In genomic region chr1:206455320-206455680, GRCh38 we compare ENCODE assay signal across 17 cellular contexts.
"Had no signal": no experiment of that assay in that cellular context is flagged by ENCODE, and none has a peak within 500 bp of the region (broad histone marks: within the 10 kb centered on the region; RNA-seq: fewer than 3 reads in every experiment).

No MANE protein-coding gene starts in this region.

- H3K4me3 ChIP-seq: gastroesophageal sphincter, lung, transverse colon had no signal

- FAIRE-seq: islet of Langerhans had no signal

- DNase-seq: activated CD4-positive, alpha-beta memory T cell treated with anti-CD3 and anti-CD28 coated beads, Interleukin-2, amount 10 ng/mL, durations not matched to agents 7 days and 5 days; activated CD4-positive, alpha-beta T cell treated with anti-CD3 and anti-CD28 coated beads for 4 hours; activated gamma-delta T cell; activated naive CD8-positive, alpha-beta T cell treated with anti-CD3 and anti-CD28 coated beads for 36 hours; activated T-cell treated with anti-CD3 and anti-CD28 coated beads, Interleukin-2, amount 50 U/mL, for 48 hours; brain microvascular endothelial cell; cerebellar nuclear complex; left colon; posterior cingulate gyrus; stimulated activated CD4-positive, alpha-beta T cell treated with anti-CD3 and anti-CD28 coated beads, Interleukin-2, amount 100 ng/mL, for 48 hours; T1000; transverse colon had no signal

- H3K27ac ChIP-seq: brain microvascular endothelial cell, gastroesophageal sphincter, neutrophil, transverse colon had no signal

- H3K9me3 ChIP-seq: gastroesophageal sphincter, neutrophil, transverse colon had no signal

- H3K27me3 Mint-ChIP-seq: activated CD4-positive, alpha-beta memory T cell treated with anti-CD3 and anti-CD28 coated beads, Interleukin-2, amount 10 ng/mL, durations not matched to agents 7 days and 5 days; activated naive CD8-positive, alpha-beta T cell treated with anti-CD3 and anti-CD28 coated beads for 36 hours; stimulated activated memory B cell treated with anti-CD40 and anti-IgM and Interleukin-4, amounts not matched to agents 10 μg/mL and 1 μg/mL and 100 μg/mL, for 72 hours had no signal

- H3K27ac Mint-ChIP-seq: activated CD4-positive, alpha-beta memory T cell treated with anti-CD3 and anti-CD28 coated beads, Interleukin-2, amount 10 ng/mL, durations not matched to agents 7 days and 5 days; activated naive CD8-positive, alpha-beta T cell treated with anti-CD3 and anti-CD28 coated beads for 36 hours; stimulated activated memory B cell treated with anti-CD40 and anti-IgM and Interleukin-4, amounts not matched to agents 10 μg/mL and 1 μg/mL and 100 μg/mL, for 72 hours had no signal

- H3K4me1 Mint-ChIP-seq: activated naive CD8-positive, alpha-beta T cell treated with anti-CD3 and anti-CD28 coated beads for 36 hours had no signal

- H3K4me3 Mint-ChIP-seq: activated CD4-positive, alpha-beta memory T cell treated with anti-CD3 and anti-CD28 coated beads, Interleukin-2, amount 10 ng/mL, durations not matched to agents 7 days and 5 days; activated naive CD8-positive, alpha-beta T cell treated with anti-CD3 and anti-CD28 coated beads for 36 hours; stimulated activated memory B cell treated with anti-CD40 and anti-IgM and Interleukin-4, amounts not matched to agents 10 μg/mL and 1 μg/mL and 100 μg/mL, for 72 hours had no signal

- ATAC-seq: gastroesophageal sphincter; stimulated activated memory B cell treated with anti-CD40 and anti-IgM and Interleukin-4, amounts not matched to agents 10 μg/mL and 1 μg/mL and 100 μg/mL, for 72 hours had no signal

- H3K9me3 Mint-ChIP-seq: activated CD4-positive, alpha-beta memory T cell treated with anti-CD3 and anti-CD28 coated beads, Interleukin-2, amount 10 ng/mL, durations not matched to agents 7 days and 5 days; activated naive CD8-positive, alpha-beta T cell treated with anti-CD3 and anti-CD28 coated beads for 36 hours; stimulated activated memory B cell treated with anti-CD40 and anti-IgM and Interleukin-4, amounts not matched to agents 10 μg/mL and 1 μg/mL and 100 μg/mL, for 72 hours had no signal

- H3K27me3 ChIP-seq: brain microvascular endothelial cell, gastroesophageal sphincter, neutrophil, transverse colon had no signal
